Comparison of ENCODE assay signal across 18 cellular contexts in the genomic region with DNA sequence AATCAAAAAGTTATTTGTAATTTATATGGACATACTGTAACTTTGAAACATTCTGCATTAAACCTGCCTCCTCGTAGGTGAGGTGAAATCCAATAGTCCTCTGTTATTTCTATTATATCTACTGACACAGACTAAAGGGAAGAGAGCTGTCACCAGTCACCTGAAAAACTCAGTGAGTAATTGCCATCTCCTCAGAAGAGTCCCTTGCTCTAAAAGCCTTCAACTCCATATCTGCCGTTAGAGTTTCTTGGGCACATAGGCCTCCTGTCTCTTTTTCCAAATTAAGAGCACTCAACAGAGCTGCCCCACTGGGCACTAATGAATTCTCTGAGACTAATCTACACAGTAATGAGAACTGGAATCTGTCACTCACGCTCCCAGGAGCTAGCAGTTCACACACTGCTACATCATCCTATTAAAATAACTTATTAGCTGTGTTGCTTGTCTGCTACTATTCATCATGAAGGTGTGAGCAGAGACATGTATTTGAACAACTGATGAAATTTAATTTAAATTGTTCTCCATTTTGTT.
DNase-seq lines count a peak whose midpoint lies in the region; ATAC-seq and TF ChIP-seq lines count a peak whose summit lies in the region.
"Had no signal": no experiment of that assay in that cellular context is flagged by ENCODE, and none has a peak within 500 bp of the region (broad histone marks: within the 10 kb centered on the region; RNA-seq: fewer than 3 reads in every experiment).

No MANE protein-coding gene starts in this region.

- no peak overlapping the region for H3K4me3 Mint-ChIP-seq in GM23338
- H3K4me3 Mint-ChIP-seq: CD4-positive, alpha-beta memory T cell; HFFc6 had no signal

- H3K9ac ChIP-seq in DND-41 (ENCODE audit: low read depth, low read length) (no peak overlapping the region), neuronal stem cell (ENCODE audit: low read depth, low read length, poor library complexity) (no peak overlapping the region)
- H3K9ac ChIP-seq: BLaER1, KMS-11 had no signal

- ATAC-seq in DND-41 (ENCODE audit: insufficient read depth, low read depth) (no peak), GM23338 (no peak; the same call in 2 of the 3 replicates), heart right ventricle (peak; percentile 93 to 99 (median 97)), HG02884 (IDR thresholded peaks at IDR 0.05; ENCODE audit: unreplicated experiment) (no peak), GM19463 (IDR thresholded peaks at IDR 0.05; ENCODE audit: unreplicated experiment) (no peak)

- no peak overlapping the region for H3K4ac ChIP-seq in neuronal stem cell (ENCODE audit: low read length)

- no peak overlapping the region for H3K18ac ChIP-seq in neuronal stem cell (ENCODE audit: low read length)

- H2AK5ac ChIP-seq in neuronal stem cell (ENCODE audit: low read depth, low read length), result no peak overlapping the region

- no peak overlapping the region for H2BK120ac ChIP-seq in neuronal stem cell (ENCODE audit: low read depth, low read length)

- H3K4me2 ChIP-seq in DND-41 (ENCODE audit: insufficient read depth, low read length) (no peak overlapping the region), GM23338 (no peak overlapping the region), neuronal stem cell (ENCODE audit: insufficient read depth, low read length, poor library complexity, severe bottlenecking) (no peak overlapping the region)
- H3K4me2 ChIP-seq: BLaER1, KMS-11 had no signal

- H3K79me1 ChIP-seq in neuronal stem cell (ENCODE audit: low read depth, low read length), result no peaks in the 10 kb centered on the region

- no peak for TF ChIP-seq CTCF in DND-41 (IDR thresholded peaks at IDR 0.05; ENCODE audit: borderline replicate concordance, extremely low read depth, low read length, poor library complexity, severe bottlenecking)
- no peak for TF ChIP-seq CTCF in GM23338 (conservative IDR thresholded peaks at IDR 0.05; ENCODE audit: low read depth in 2 of 2)
- TF ChIP-seq CTCF in heart right ventricle (IDR thresholded peaks at IDR 0.05), result no peak

- no peak overlapping the region for H4K8ac ChIP-seq in neuronal stem cell (ENCODE audit: low read depth, low read length)

- H4K20me1 ChIP-seq in DND-41 (ENCODE audit: insufficient read depth, low read length) (no peaks in the 10 kb centered on the region), GM23338 (replicated peaks; ENCODE audit: insufficient read depth) (no peaks in the 10 kb centered on the region)
- H4K20me1 ChIP-seq: BLaER1 had no signal

- H3K27me3 Mint-ChIP-seq in GM23338 (ENCODE audit: insufficient read depth, low read depth, poor library complexity), result no peaks in the 10 kb centered on the region
- H3K27me3 Mint-ChIP-seq: CD4-positive, alpha-beta memory T cell had no signal

- no peak overlapping the region for H4K91ac ChIP-seq in neuronal stem cell (ENCODE audit: low read depth, low read length, poor library complexity)

- no peak overlapping the region for H3K23ac ChIP-seq in neuronal stem cell (ENCODE audit: low read depth, low read length, poor library complexity)

- no peaks in the 10 kb centered on the region for H3K9me3 Mint-ChIP-seq in GM23338
- H3K9me3 Mint-ChIP-seq: HFFc6 had no signal

- WGBS in heart right ventricle, 2 donors, result 31 to 51% methylated on average over 3 of the region's 3 CpGs
- WGBS in neuronal stem cell (ENCODE audit: extremely low coverage in 2 of 2, insufficient read length in 2 of 2, insufficient replicate concordance in 1 of 2), 2 donors, result no CpG with 5 or more reads among the region's 3 CpGs

- peaks cover 3% of the 10 kb centered on the region; the same call in 1 of the 2 replicates for H3K9me2 ChIP-seq in GM23338 (ENCODE audit: insufficient read depth)

- H3K4me3 ChIP-seq in DND-41 (ENCODE audit: low read depth in 1 of 2, low read length in 2 of 2), result no peak overlapping the region
- no peak overlapping the region for H3K4me3 ChIP-seq in GM23338
- H3K4me3 ChIP-seq in heart right ventricle, result no peak overlapping the region
- no peak overlapping the region for H3K4me3 ChIP-seq in neuronal stem cell (ENCODE audit: low read length in 2 of 2)
- H3K4me3 ChIP-seq: BLaER1 had no signal

- DNase-seq in DND-41 (no peak), GM23338 (ENCODE audit: low spot score) (no peak), heart right ventricle (peak in 1 of 2 donors; percentile 49), neuronal stem cell (ENCODE audit: low spot score) (peak; percentile 29), KG1 (lab: John Stamatoyannopoulos, UW) (no peak)
- DNase-seq: Calu3; CD4-positive, alpha-beta memory T cell; EL; H7; HFFc6; NCI-H1436; NCI-H1930; NCI-H2171; NCI-H526 treated with DMSO at 0.1 percent for 48 hours had no signal

- intact Hi-C loops in heart right ventricle (cut with DNase I), result loop anchor here in 2 of 10 donors (5.0 to 10.0 kb wide), 2 partner anchors 127 to 309 kb away; no protein-coding TSS in a partner anchor

- no peaks in the 10 kb centered on the region for H3K36me3 ChIP-seq in DND-41 (ENCODE audit: insufficient read depth, low read length)
- H3K36me3 ChIP-seq in GM23338 (ENCODE audit: insufficient read depth), result no peaks in the 10 kb centered on the region
- no peaks in the 10 kb centered on the region for H3K36me3 ChIP-seq in heart right ventricle
- no peaks in the 10 kb centered on the region for H3K36me3 ChIP-seq in neuronal stem cell (replicated peaks in 1 of 2; ENCODE audit: control insufficient read depth in 2 of 2, insufficient read depth in 2 of 2, low read length in 2 of 2)
- H3K36me3 ChIP-seq: BLaER1 had no signal

- no peaks in the 10 kb centered on the region for H3F3A ChIP-seq in GM23338 (replicated peaks; ENCODE audit: low read depth)

- H3K9me3 ChIP-seq in DND-41 (ENCODE audit: insufficient read depth, low read length, severe bottlenecking) (no peaks in the 10 kb centered on the region), heart right ventricle (peaks cover 0 to 9% (median 0%) of the 10 kb centered on the region in 11 donors), neuronal stem cell (replicated peaks in 1 of 2; ENCODE audit: control insufficient read depth in 2 of 2, insufficient read depth in 1 of 2, low read depth in 1 of 2, low read length in 2 of 2) (no peaks in the 10 kb centered on the region)
- H3K9me3 ChIP-seq: BLaER1 had no signal

- peaks cover 17% of the 10 kb centered on the region for H3K4me1 Mint-ChIP-seq in GM23338

- peaks cover 8% of the 10 kb centered on the region for H3K4me1 ChIP-seq in DND-41 (ENCODE audit: insufficient read depth, low read length)
- peaks cover 21% of the 10 kb centered on the region for H3K4me1 ChIP-seq in GM23338 (ENCODE audit: insufficient read depth)
- H3K4me1 ChIP-seq in heart right ventricle, result peaks cover 0 to 14% (median 7%) of the 10 kb centered on the region in 9 donors
- H3K4me1 ChIP-seq in neuronal stem cell (ENCODE audit: control insufficient read depth in 2 of 2, insufficient read depth in 1 of 2, low read depth in 1 of 2, low read length in 2 of 2), result peaks cover 0 to 4% of the 10 kb centered on the region in 2 donors
- H3K4me1 ChIP-seq: BLaER1 had no signal

- H3K79me2 ChIP-seq in DND-41 (ENCODE audit: insufficient read depth, low read length), result no peaks in the 10 kb centered on the region
- H3K79me2 ChIP-seq in GM23338 (replicated peaks; ENCODE audit: insufficient read depth), result no peaks in the 10 kb centered on the region

- no peak overlapping the region for H3K14ac ChIP-seq in neuronal stem cell (ENCODE audit: low read length)

- H3K27ac ChIP-seq in DND-41 (ENCODE audit: low read length) (no peak overlapping the region), GM23338 (ENCODE audit: low read depth) (no peak overlapping the region), heart right ventricle (peak overlapping the region in 9 of 10 donors; percentile 20 to 82 (median 71)), neuronal stem cell (replicated peaks; ENCODE audit: low read length) (no peak overlapping the region)
- H3K27ac ChIP-seq: BLaER1, KMS-11 had no signal

- peak overlapping the region; percentile 6; the same call in 1 of the 2 replicates for H2AFZ ChIP-seq in DND-41 (ENCODE audit: low read depth, low read length)
- H2AFZ ChIP-seq in GM23338, result peak overlapping the region; percentile 31; the same call in 1 of the 2 replicates
- H2AFZ ChIP-seq in neuronal stem cell (ENCODE audit: low read length), result peak overlapping the region; percentile 60

- no peak overlapping the region for H2BK5ac ChIP-seq in neuronal stem cell (ENCODE audit: low read length)

- no peak overlapping the region for H2BK15ac ChIP-seq in neuronal stem cell (ENCODE audit: low read length)

- H3K27me3 ChIP-seq in DND-41 (ENCODE audit: insufficient read depth, low read length, poor library complexity), result no peaks in the 10 kb centered on the region
- no peaks in the 10 kb centered on the region for H3K27me3 ChIP-seq in GM23338 (ENCODE audit: insufficient read depth)
- no peaks in the 10 kb centered on the region for H3K27me3 ChIP-seq in heart right ventricle
- H3K27me3 ChIP-seq in neuronal stem cell (ENCODE audit: control insufficient read depth in 3 of 3, insufficient read depth in 3 of 3, low read depth in 1 of 3, low read length in 3 of 3), result no peaks in the 10 kb centered on the region
- H3K27me3 ChIP-seq: BLaER1 had no signal

- H3K27ac Mint-ChIP-seq in GM23338, result 0 out of 2 replicates have a peak overlapping the region, but pooled peaks have one; percentile 12
- H3K27ac Mint-ChIP-seq: CD4-positive, alpha-beta memory T cell; HFFc6 had no signal

- no peaks in the 10 kb centered on the region for H3K36me3 Mint-ChIP-seq in GM23338 (ENCODE audit: low read depth)
- H3K36me3 Mint-ChIP-seq: CD4-positive, alpha-beta memory T cell had no signal

- no peak overlapping the region for H2BK12ac ChIP-seq in neuronal stem cell (ENCODE audit: low read length)

TF ChIP-seq in GM23338, 12 proteins besides CTCF, POLR2A, EP300 and RAD21 (continues in another document):
- TF ChIP-seq CREB1 (CRISPR knock-in tag; IDR thresholded peaks at IDR 0.05; ENCODE audit: low read depth) (no peak), EZH2 (IDR thresholded peaks at IDR 0.05; ENCODE audit: low read depth, unreplicated experiment) (no peak)

Comparison
In these comparisons a context has a peak if more than half of its experiments do, and no peak if none do; other contexts are left out.
1. ATAC-seq: peak in heart right ventricle (8 of 8); none in DND-41 (single experiment), GM23338 (single experiment), HG02884 (single experiment) and GM19463 (single experiment).
2. H2AFZ ChIP-seq: peak in every context shown above with its lines; median percentile 60 in neuronal stem cell; 31 in GM23338; 6 in DND-41.
3. H3K27ac ChIP-seq: peak in heart right ventricle (9 of 10); none in DND-41 (single experiment), GM23338 (single experiment) and neuronal stem cell (single experiment).